Comparison of ENCODE assay signal across 13 cellular contexts in genomic region chr10:122084286-122085041, GRCh38.
DNase-seq lines count a peak whose midpoint lies in the region; ATAC-seq and TF ChIP-seq lines count a peak whose summit lies in the region.
"Had no signal": no experiment of that assay in that cellular context is flagged by ENCODE, and none has a peak within 500 bp of the region (broad histone marks: within the 10 kb centered on the region; RNA-seq: fewer than 3 reads in every experiment).

No MANE protein-coding gene starts in this region.

- no peak for ATAC-seq in left ventricle myocardium superior
- no peak for ATAC-seq in foreskin keratinocyte
- ATAC-seq in HG03045 (IDR thresholded peaks at IDR 0.05; ENCODE audit: unreplicated experiment), result no peak
- ATAC-seq in mucosa of descending colon, result no peak

- intact Hi-C loops in left ventricle myocardium inferior (cut with micrococcal nuclease) (no loop called here), left ventricle myocardium superior (cut with micrococcal nuclease) (no loop called here), mucosa of descending colon (cut with DNase I, micrococcal nuclease) (no loop called here)

- TF ChIP-seq CTCF in left ventricle myocardium inferior (IDR thresholded peaks at IDR 0.05; ENCODE audit: borderline replicate concordance) (no peak), foreskin keratinocyte (conservative IDR thresholded peaks at IDR 0.05) (no peak), mucosa of descending colon (IDR thresholded peaks at IDR 0.05) (no peak)

- peaks cover 31% of the 10 kb centered on the region for H3K36me3 ChIP-seq in left ventricle myocardium inferior
- no peaks in the 10 kb centered on the region for H3K36me3 ChIP-seq in mucosa of descending colon (ENCODE audit: low read depth)
- H3K36me3 ChIP-seq: BLaER1 had no signal

- H3K9me3 ChIP-seq in left ventricle myocardium inferior (replicated peaks) (no peaks in the 10 kb centered on the region), mucosa of descending colon (no peaks in the 10 kb centered on the region)
- H3K9me3 ChIP-seq: BLaER1 had no signal

- DNase-seq in left ventricle myocardium inferior (no peak), left ventricle myocardium superior (no peak), foreskin keratinocyte (no peak), HuH-7.5 (ENCODE audit: low spot score) (no peak), mucosa of descending colon (no peak)
- DNase-seq: 8988T, AML-193, DMS53, GF-D8, HCEC 1CT had no signal

- H3K27me3 ChIP-seq in left ventricle myocardium inferior (ENCODE audit: low read depth) (no peaks in the 10 kb centered on the region), foreskin keratinocyte (no peaks in the 10 kb centered on the region)
- H3K27me3 ChIP-seq: BLaER1 had no signal

- H3K4me1 ChIP-seq in left ventricle myocardium inferior (peaks cover 71% of the 10 kb centered on the region), foreskin keratinocyte (peaks cover 26% of the 10 kb centered on the region), mucosa of descending colon (ENCODE audit: low read depth) (no peaks in the 10 kb centered on the region)
- H3K4me1 ChIP-seq: BLaER1 had no signal

- H3K27ac ChIP-seq in left ventricle myocardium inferior (replicated peaks) (peak overlapping the region; percentile 32), foreskin keratinocyte (peak overlapping the region; percentile 6), skin epidermis (peak overlapping the region in 14 of 21 experiments; percentile 3 to 75 (median 54))
- H3K27ac ChIP-seq: BLaER1 had no signal

- H3K4me3 ChIP-seq in left ventricle myocardium inferior, result no peak overlapping the region
- H3K4me3 ChIP-seq in skin epidermis, result no peak overlapping the region
- no peak overlapping the region for H3K4me3 ChIP-seq in mucosa of descending colon
- H3K4me3 ChIP-seq: BLaER1 had no signal
